Comparison of ENCODE assay signal across 13 cellular contexts in the genomic region with DNA sequence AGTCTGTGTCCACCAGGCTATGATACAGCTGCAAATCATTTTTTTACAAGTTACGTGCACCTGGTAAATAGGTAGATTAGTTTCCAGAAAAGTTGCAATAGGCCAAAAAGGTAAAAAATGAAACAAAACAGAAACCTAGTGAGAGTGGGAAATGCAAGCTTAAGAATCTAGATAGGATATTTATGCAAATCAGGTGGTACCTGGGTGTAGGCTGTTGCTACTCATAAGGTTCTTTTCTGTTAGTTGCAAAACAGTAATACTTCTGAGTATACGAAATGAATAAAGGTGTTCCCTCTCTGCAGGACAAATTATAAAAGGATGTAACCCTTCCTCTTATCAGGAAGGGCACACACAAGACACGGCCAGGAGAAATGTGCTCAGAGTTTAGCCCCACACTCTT.
DNase-seq lines count a peak whose midpoint lies in the region; ATAC-seq, FAIRE-seq and TF ChIP-seq lines count a peak whose summit lies in the region.
"Had no signal": no experiment of that assay in that cellular context is flagged by ENCODE, and none has a peak within 500 bp of the region (broad histone marks: within the 10 kb centered on the region; RNA-seq: fewer than 3 reads in every experiment).

No MANE protein-coding gene starts in this region.

- peak; percentile 56 for FAIRE-seq in GM12891 (lab: Jason Lieb, UNC)
- FAIRE-seq: A549, astrocyte had no signal

- ATAC-seq in GM19351 (IDR thresholded peaks at IDR 0.05; ENCODE audit: unreplicated experiment): peak; percentile 90
- ATAC-seq in HG02623 (IDR thresholded peaks at IDR 0.05; ENCODE audit: unreplicated experiment): peak; percentile 91
- peak; percentile 83 for ATAC-seq in HG03378 (IDR thresholded peaks at IDR 0.05; ENCODE audit: unreplicated experiment)
- ATAC-seq in SK-N-SH treated with all-trans-retinoic acid at 6 μM for 48 hours: no peak
- ATAC-seq in HG03139 (IDR thresholded peaks at IDR 0.05; ENCODE audit: unreplicated experiment): no peak
- ATAC-seq: A549 had no signal

- no peak for TF ChIP-seq POLR2A in GM12891 (IDR thresholded peaks at IDR 0.05; ENCODE audit: low read depth, low read length)

- DNase-seq in GM12891 (ENCODE audit: insufficient read length, low spot score): peak; percentile 1
- DNase-seq in NCI-H69 (lab: John Stamatoyannopoulos, UW): no peak
- DNase-seq in head of caudate nucleus: no peak
- DNase-seq: NCI-H226, posterior cingulate gyrus, upper lobe of left lung had no signal

- intact Hi-C loops in head of caudate nucleus (cut with DNase I): no loop called here

TF ChIP-seq in GM12891, 5 proteins besides CTCF, POLR2A, EP300 and RAD21:
- peak; percentile 69; the same call in 1 of the 2 replicates for TF ChIP-seq POU2F2 (IDR thresholded peaks at IDR 0.05; ENCODE audit: low read depth, low read length)
- no peak for TF ChIP-seq POLR2AphosphoS5 (IDR thresholded peaks at IDR 0.05; ENCODE audit: low read depth, low read length)
- no peak for TF ChIP-seq PAX5 (IDR thresholded peaks at IDR 0.05; ENCODE audit: insufficient read depth, low read length, severe bottlenecking)

TF ChIP-seq in SK-N-SH treated with all-trans-retinoic acid at 6 μM for 48 hours, 23 proteins besides CTCF, POLR2A, EP300 and RAD21:
- TF ChIP-seq SNAI2 (CRISPR knock-in tag; IDR thresholded peaks at IDR 0.05): no peak
- TF ChIP-seq ESRRG (CRISPR knock-in tag; IDR thresholded peaks at IDR 0.05): no peak
- TF ChIP-seq, protein P1, sequence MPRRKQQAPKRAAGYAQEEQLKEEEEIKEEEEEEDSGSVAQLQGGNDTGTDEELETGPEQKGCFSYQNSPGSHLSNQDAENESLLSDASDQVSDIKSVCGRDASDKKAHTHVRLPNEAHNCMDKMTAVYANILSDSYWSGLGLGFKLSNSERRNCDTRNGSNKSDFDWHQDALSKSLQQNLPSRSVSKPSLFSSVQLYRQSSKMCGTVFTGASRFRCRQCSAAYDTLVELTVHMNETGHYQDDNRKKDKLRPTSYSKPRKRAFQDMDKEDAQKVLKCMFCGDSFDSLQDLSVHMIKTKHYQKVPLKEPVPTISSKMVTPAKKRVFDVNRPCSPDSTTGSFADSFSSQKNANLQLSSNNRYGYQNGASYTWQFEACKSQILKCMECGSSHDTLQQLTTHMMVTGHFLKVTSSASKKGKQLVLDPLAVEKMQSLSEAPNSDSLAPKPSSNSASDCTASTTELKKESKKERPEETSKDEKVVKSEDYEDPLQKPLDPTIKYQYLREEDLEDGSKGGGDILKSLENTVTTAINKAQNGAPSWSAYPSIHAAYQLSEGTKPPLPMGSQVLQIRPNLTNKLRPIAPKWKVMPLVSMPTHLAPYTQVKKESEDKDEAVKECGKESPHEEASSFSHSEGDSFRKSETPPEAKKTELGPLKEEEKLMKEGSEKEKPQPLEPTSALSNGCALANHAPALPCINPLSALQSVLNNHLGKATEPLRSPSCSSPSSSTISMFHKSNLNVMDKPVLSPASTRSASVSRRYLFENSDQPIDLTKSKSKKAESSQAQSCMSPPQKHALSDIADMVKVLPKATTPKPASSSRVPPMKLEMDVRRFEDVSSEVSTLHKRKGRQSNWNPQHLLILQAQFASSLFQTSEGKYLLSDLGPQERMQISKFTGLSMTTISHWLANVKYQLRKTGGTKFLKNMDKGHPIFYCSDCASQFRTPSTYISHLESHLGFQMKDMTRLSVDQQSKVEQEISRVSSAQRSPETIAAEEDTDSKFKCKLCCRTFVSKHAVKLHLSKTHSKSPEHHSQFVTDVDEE (CRISPR knock-in tag; IDR thresholded peaks at IDR 0.05): no peak
- no peak for TF ChIP-seq ZNF565 (CRISPR knock-in tag; conservative IDR thresholded peaks at IDR 0.05; ENCODE audit: low read depth)
- TF ChIP-seq, protein P2, sequence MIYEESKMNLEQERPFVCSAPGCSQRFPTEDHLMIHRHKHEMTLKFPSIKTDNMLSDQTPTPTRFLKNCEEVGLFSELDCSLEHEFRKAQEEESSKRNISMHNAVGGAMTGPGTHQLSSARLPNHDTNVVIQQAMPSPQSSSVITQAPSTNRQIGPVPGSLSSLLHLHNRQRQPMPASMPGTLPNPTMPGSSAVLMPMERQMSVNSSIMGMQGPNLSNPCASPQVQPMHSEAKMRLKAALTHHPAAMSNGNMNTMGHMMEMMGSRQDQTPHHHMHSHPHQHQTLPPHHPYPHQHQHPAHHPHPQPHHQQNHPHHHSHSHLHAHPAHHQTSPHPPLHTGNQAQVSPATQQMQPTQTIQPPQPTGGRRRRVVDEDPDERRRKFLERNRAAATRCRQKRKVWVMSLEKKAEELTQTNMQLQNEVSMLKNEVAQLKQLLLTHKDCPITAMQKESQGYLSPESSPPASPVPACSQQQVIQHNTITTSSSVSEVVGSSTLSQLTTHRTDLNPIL (CRISPR knock-in tag; IDR thresholded peaks at IDR 0.05; ENCODE audit: low read depth): no peak
- TF ChIP-seq RARB (CRISPR knock-in tag; IDR thresholded peaks at IDR 0.05): no peak
- TF ChIP-seq OSR1 (CRISPR knock-in tag; IDR thresholded peaks at IDR 0.05): no peak
- TF ChIP-seq TOX (CRISPR knock-in tag; IDR thresholded peaks at IDR 0.05; ENCODE audit: borderline replicate concordance): no peak
- TF ChIP-seq GLIS3 (CRISPR knock-in tag; IDR thresholded peaks at IDR 0.05): no peak
- TF ChIP-seq, protein P3, sequence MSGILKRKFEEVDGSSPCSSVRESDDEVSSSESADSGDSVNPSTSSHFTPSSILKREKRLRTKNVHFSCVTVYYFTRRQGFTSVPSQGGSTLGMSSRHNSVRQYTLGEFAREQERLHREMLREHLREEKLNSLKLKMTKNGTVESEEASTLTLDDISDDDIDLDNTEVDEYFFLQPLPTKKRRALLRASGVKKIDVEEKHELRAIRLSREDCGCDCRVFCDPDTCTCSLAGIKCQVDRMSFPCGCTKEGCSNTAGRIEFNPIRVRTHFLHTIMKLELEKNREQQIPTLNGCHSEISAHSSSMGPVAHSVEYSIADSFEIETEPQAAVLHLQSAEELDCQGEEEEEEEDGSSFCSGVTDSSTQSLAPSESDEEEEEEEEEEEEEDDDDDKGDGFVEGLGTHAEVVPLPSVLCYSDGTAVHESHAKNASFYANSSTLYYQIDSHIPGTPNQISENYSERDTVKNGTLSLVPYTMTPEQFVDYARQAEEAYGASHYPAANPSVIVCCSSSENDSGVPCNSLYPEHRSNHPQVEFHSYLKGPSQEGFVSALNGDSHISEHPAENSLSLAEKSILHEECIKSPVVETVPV (CRISPR knock-in tag; IDR thresholded peaks at IDR 0.05): no peak
- no peak for TF ChIP-seq ISL1 (CRISPR knock-in tag; IDR thresholded peaks at IDR 0.05)
- TF ChIP-seq BACH2 (CRISPR knock-in tag; IDR thresholded peaks at IDR 0.05; ENCODE audit: borderline replicate concordance): no peak
- no peak for TF ChIP-seq ARNTL (CRISPR knock-in tag; IDR thresholded peaks at IDR 0.05; ENCODE audit: borderline replicate concordance, low read depth)

Comparison
In these comparisons a context has a peak if more than half of its experiments do, and no peak if none do; other contexts are left out.
1. ATAC-seq: peak in GM19351 (single experiment), HG02623 (single experiment) and HG03378 (single experiment); none in SK-N-SH treated with all-trans-retinoic acid at 6 μM for 48 hours (single experiment) and HG03139 (single experiment).